ENCODE assay signal across 22 cellular contexts in genomic region chr9:129370770-129371169, GRCh38.
"Had no signal": no experiment of that assay in that cellular context is flagged by ENCODE, and none has a peak within 500 bp of the region (broad histone marks: within the 10 kb centered on the region; RNA-seq: fewer than 3 reads in every experiment).

No MANE protein-coding gene starts in this region.

- DNase-seq: IMR-90, Karpas-422, KG1, MM.1S, MV-4-11, NCI-H1048, NCI-H1105, NCI-H1436, NCI-H187, NCI-H2029, NCI-H2081 treated with DMSO at 0.1 percent for 48 hours, NCI-H2171, NCI-H226, NCI-H446, NCI-H510A, NCI-H524 treated with DMSO at 0.1 percent for 48 hours, NCI-H69, NCI-H774, RPMI8226, SHP77, SK-N-SH, SW 1271 had no signal

- H3K4me2 ChIP-seq: SK-N-SH had no signal

- H3K9ac ChIP-seq: SK-N-SH had no signal

- H3K9me3 ChIP-seq: SK-N-SH had no signal
